10 cellular contexts compared by ENCODE assay signal in the genomic region with DNA sequence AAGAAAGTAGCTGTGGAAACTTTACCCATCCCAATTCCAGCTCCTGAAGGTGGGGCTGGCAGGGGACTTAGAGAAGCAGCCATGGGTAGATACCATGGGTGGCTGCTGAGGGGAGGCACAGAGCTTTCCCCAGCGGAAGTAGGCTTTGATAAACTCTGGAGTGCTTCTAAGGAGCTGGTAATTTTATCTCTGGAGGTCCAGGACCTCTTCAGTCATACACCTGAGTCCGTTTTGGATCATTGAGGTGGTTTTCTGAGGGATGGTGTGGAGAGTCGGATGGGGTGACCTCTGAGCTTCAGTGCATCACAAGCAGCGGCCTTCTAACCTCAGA. TPM values are rescaled to one million over a fixed set of nuclear protein-coding genes. Genes with fewer than 3 reads are reported as not detected.
DNase-seq lines count a peak whose midpoint lies in the region; ATAC-seq, FAIRE-seq and TF ChIP-seq lines count a peak whose summit lies in the region.
"Had no signal": no experiment of that assay in that cellular context is flagged by ENCODE, and none has a peak within 500 bp of the region (broad histone marks: within the 10 kb centered on the region; RNA-seq: fewer than 3 reads in every experiment).

No MANE protein-coding gene starts in this region.

- peaks cover 20 to 23% of the 10 kb centered on the region in 2 experiments for H3K4me1 ChIP-seq in HCT116 (ENCODE audit: control insufficient read depth in 1 of 2, insufficient read depth in 2 of 2, low read length in 2 of 2)
- H3K4me1 ChIP-seq in keratinocyte (ENCODE audit: control insufficient read depth, extremely low read depth, insufficient read depth, low read length), result peaks cover 31% of the 10 kb centered on the region

- H2AFZ ChIP-seq in HCT116 (ENCODE audit: low read depth, low read length, poor library complexity, severe bottlenecking), result no peak overlapping the region
- H2AFZ ChIP-seq in keratinocyte (ENCODE audit: control insufficient read depth, low read length), result no peak overlapping the region

- H3K27ac ChIP-seq in HCT116 (ENCODE audit: low read depth, low read length) (peak overlapping the region; percentile 69), KOPT-K1 (ENCODE audit: low read depth, low read length, poor library complexity, severe bottlenecking) (peak overlapping the region; percentile 96), keratinocyte (ENCODE audit: control insufficient read depth, insufficient read depth, low read length) (no peak overlapping the region)

- DNase-seq in HCT116 (ENCODE audit: low read depth, low spot score), result no peak
- DNase-seq in keratinocyte (ENCODE audit: low read depth, low spot score), result no peak
- DNase-seq in nucleus accumbens (lab: John Stamatoyannopoulos, UW), result no peak
- DNase-seq in SIG-M5 treated with dmso at 0.1 percent for 504 hours (lab: John Stamatoyannopoulos, UW; ENCODE audit: unreplicated experiment), result no peak
- DNase-seq in GF-D8 (lab: John Stamatoyannopoulos, UW), result no peak
- DNase-seq in NCI-H524 (lab: John Stamatoyannopoulos, UW), result no peak

- peak overlapping the region; percentile 64 for H3K4me2 ChIP-seq in HCT116 (ENCODE audit: low read length)
- H3K4me2 ChIP-seq in keratinocyte (ENCODE audit: control insufficient read depth, extremely low read depth, insufficient read depth, low read depth, low read length), result peak overlapping the region; percentile 61

- FAIRE-seq in keratinocyte (lab: Jason Lieb, UNC), result no peak

- H3K4me3 ChIP-seq in HCT116 (replicated peaks in 1 of 2; ENCODE audit: low read depth in 1 of 2, low read length in 2 of 2), result no peak overlapping the region
- H3K4me3 ChIP-seq in keratinocyte (ENCODE audit: control insufficient read depth in 2 of 3, extremely low read depth in 1 of 3, insufficient read depth in 2 of 3, low read depth in 1 of 3, low read length in 3 of 3), result no peak overlapping the region

- CTCF ChIA-PET in HCT116 (lab: Charles Lee), result interaction anchor here (0.8 to 3.5 kb wide), 10 partner anchors 17 to 444 kb away, joined by 3 to 30 read pairs (median 6); no protein-coding TSS in a partner anchor

- H3K27me3 ChIP-seq in HCT116 (ENCODE audit: insufficient read depth, low read length) (no peaks in the 10 kb centered on the region), keratinocyte (ENCODE audit: control insufficient read depth, extremely low read depth, insufficient read depth, low read length) (no peaks in the 10 kb centered on the region)

- intact Hi-C loops in HCT116 (cut with micrococcal nuclease), result loop anchor here (5.0 kb wide), 3 partner anchors 71 to 441 kb away; partner anchors contain the start of genes APLF and FBXO48

- H3K36me3 ChIP-seq in HCT116 (ENCODE audit: control insufficient read depth in 1 of 2, insufficient read depth in 2 of 2, low read length in 2 of 2) (no peaks in the 10 kb centered on the region), KOPT-K1 (ENCODE audit: insufficient read depth, low read length) (no peaks in the 10 kb centered on the region), keratinocyte (ENCODE audit: control insufficient read depth in 2 of 2, extremely low read depth in 1 of 2, insufficient read depth in 2 of 2, low read length in 2 of 2) (no peaks in the 10 kb centered on the region)

- no peaks in the 10 kb centered on the region for H3K9me1 ChIP-seq in keratinocyte (ENCODE audit: control insufficient read depth, extremely low read depth, insufficient read depth, low read length)

- H3K9ac ChIP-seq in HCT116 (ENCODE audit: low read length) (no peak overlapping the region), keratinocyte (ENCODE audit: control insufficient read depth, extremely low read depth, insufficient read depth, low read length) (no peak overlapping the region)

- TF ChIP-seq CTCF in HCT116 (IDR thresholded peaks at IDR 0.05 in 2 of 3, conservative IDR thresholded peaks at IDR 0.05 in 1 of 3; ENCODE audit: borderline replicate concordance in 1 of 3, insufficient read depth in 1 of 3, low read depth in 2 of 3, low read length in 2 of 3) (no peak), keratinocyte (optimal IDR thresholded peaks at IDR 0.05 in 1 of 3, IDR thresholded peaks at IDR 0.05 in 1 of 3, conservative IDR thresholded peaks at IDR 0.05 in 1 of 3; ENCODE audit: extremely low read depth in 1 of 3, insufficient read depth in 2 of 3, low read length in 3 of 3) (no peak)

- H4K20me1 ChIP-seq in HCT116 (ENCODE audit: insufficient read depth) (no peaks in the 10 kb centered on the region), keratinocyte (ENCODE audit: control insufficient read depth, extremely low read depth, insufficient read depth, low read length) (no peaks in the 10 kb centered on the region)

- TF ChIP-seq RAD21 in HCT116 (IDR thresholded peaks at IDR 0.05; ENCODE audit: low read depth), result no peak

- TSS peak; percentile 64 for BruUV-seq in HCT116 (replicated peaks; lab: Mats Ljungman, UMichigan)

- no peak for TF ChIP-seq POLR2A in HCT116 (IDR thresholded peaks at IDR 0.05; ENCODE audit: borderline replicate concordance, extremely low read depth, insufficient read depth, insufficient read length)

- H3K79me2 ChIP-seq in HCT116 (ENCODE audit: insufficient read depth, low read length) (no peaks in the 10 kb centered on the region), keratinocyte (ENCODE audit: control insufficient read depth, insufficient read depth, low read length) (no peaks in the 10 kb centered on the region)

- H3K9me3 ChIP-seq in HCT116 (ENCODE audit: control insufficient read depth in 1 of 2, insufficient read depth in 1 of 2, low read depth in 1 of 2, low read length in 2 of 2), result no peaks in the 10 kb centered on the region
- H3K9me3 ChIP-seq in KOPT-K1 (ENCODE audit: insufficient read depth, low read length, poor library complexity, severe bottlenecking), result no peaks in the 10 kb centered on the region
- H3K9me3 ChIP-seq in keratinocyte (ENCODE audit: control insufficient read depth, low read depth, low read length), result no peaks in the 10 kb centered on the region

- H3K9me2 ChIP-seq in HCT116 (ENCODE audit: insufficient read depth), result no peaks in the 10 kb centered on the region

- POLR2A ChIA-PET in HCT116 (lab: Charles Lee), result interaction anchor here (1.4 kb wide), 1 partner anchor 445 kb away, joined by 3 read pairs; no protein-coding TSS in a partner anchor

- ATAC-seq in GM18517 (IDR thresholded peaks at IDR 0.05; ENCODE audit: unreplicated experiment) (peak; percentile 19), HCT116 (peak; percentile 29)

- dilution Hi-C loops in keratinocyte (cut with MboI; ENCODE audit: extremely low pct_ligation_motif_present, low sequenced_read_pairs), result no loop called here

- RAD21 ChIA-PET in HCT116 (lab: Charles Lee; ENCODE audit: low non-redundant PET in 1 of 2, low total read pairs in 2 of 2, uncharacterized antibody in 2 of 2, unreplicated experiment in 2 of 2), result interaction anchor here in 1 of 2 experiments (1.0 to 1.6 kb wide), 2 partner anchors 156 to 445 kb away, joined by 3 to 5 read pairs; no protein-coding TSS in a partner anchor

TF ChIP-seq in HCT116, 20 proteins besides CTCF, POLR2A, EP300 and RAD21:
- TF ChIP-seq ZBTB33 (IDR thresholded peaks at IDR 0.05; ENCODE audit: extremely low read depth, insufficient replicate concordance, low read length) (no peak), CBX3 (IDR thresholded peaks at IDR 0.05; ENCODE audit: low read depth) (no peak), ZNF274 (IDR thresholded peaks at IDR 0.05; ENCODE audit: low read depth, low read length) (no peak), EGR1 (IDR thresholded peaks at IDR 0.05; ENCODE audit: low read depth) (no peak), ZFX (IDR thresholded peaks at IDR 0.05) (no peak), CEBPB (IDR thresholded peaks at IDR 0.05; ENCODE audit: low read depth) (no peak), SP1 (IDR thresholded peaks at IDR 0.05; ENCODE audit: low read depth) (no peak)

RNA-seq across cellular contexts. Expression of gene BMP10, which starts 36.7 kb away (rescaled TPM):
- total RNA-seq in HCT116 (2021; ENCODE audit: unreplicated experiment), result not detected
- polyA plus RNA-seq in HCT116 (2012), result not detected in 2 replicates
- polyA plus RNA-seq in keratinocyte, result 0.05 TPM in 1 of 3 replicates, not detected in the others
- not detected for polyA plus RNA-seq in keratinocyte (2011; ENCODE audit: low read depth)
- polyA plus RNA-seq in keratinocyte (2011; cell fraction: cytosol; rRNA removed), result not detected in 2 replicates
- polyA plus RNA-seq in keratinocyte (2011; cell fraction: nucleus; rRNA removed), result 0.15 and 0.17 TPM in 2 replicates
- polyA plus RNA-seq in keratinocyte (2012; ENCODE audit: low replicate concordance), result not detected in 2 replicates
- not detected in 3 replicates for polyA minus RNA-seq in keratinocyte
- not detected for polyA minus RNA-seq in keratinocyte (2011; cell fraction: cytosol; rRNA and poly(A)+ RNA removed)
- polyA minus RNA-seq in keratinocyte (2011; cell fraction: nucleus; rRNA and poly(A)+ RNA removed), result not detected in 2 replicates
- total RNA-seq: pulmonary artery endothelial cell, temporal lobe had no signal

RNA-seq across cellular contexts. Expression of gene GKN2, which starts 44.8 kb away (rescaled TPM):
- total RNA-seq in HCT116 (2021; ENCODE audit: unreplicated experiment), result not detected
- polyA plus RNA-seq in HCT116 (2012), result not detected in 2 replicates
- 0.08 TPM in 1 of 3 replicates, not detected in the others for polyA plus RNA-seq in keratinocyte
- polyA plus RNA-seq in keratinocyte (2011; ENCODE audit: low read depth), result not detected
- not detected in 2 replicates for polyA plus RNA-seq in keratinocyte (2011; cell fraction: cytosol; rRNA removed)
- not detected in 2 replicates for polyA plus RNA-seq in keratinocyte (2011; cell fraction: nucleus; rRNA removed)
- polyA plus RNA-seq in keratinocyte (2012; ENCODE audit: low replicate concordance), result not detected in 2 replicates
- polyA minus RNA-seq in keratinocyte, result not detected in 3 replicates
- not detected for polyA minus RNA-seq in keratinocyte (2011; cell fraction: cytosol; rRNA and poly(A)+ RNA removed)
- polyA minus RNA-seq in keratinocyte (2011; cell fraction: nucleus; rRNA and poly(A)+ RNA removed), result not detected in 2 replicates
- total RNA-seq: pulmonary artery endothelial cell had no signal
